In the genomic region with DNA sequence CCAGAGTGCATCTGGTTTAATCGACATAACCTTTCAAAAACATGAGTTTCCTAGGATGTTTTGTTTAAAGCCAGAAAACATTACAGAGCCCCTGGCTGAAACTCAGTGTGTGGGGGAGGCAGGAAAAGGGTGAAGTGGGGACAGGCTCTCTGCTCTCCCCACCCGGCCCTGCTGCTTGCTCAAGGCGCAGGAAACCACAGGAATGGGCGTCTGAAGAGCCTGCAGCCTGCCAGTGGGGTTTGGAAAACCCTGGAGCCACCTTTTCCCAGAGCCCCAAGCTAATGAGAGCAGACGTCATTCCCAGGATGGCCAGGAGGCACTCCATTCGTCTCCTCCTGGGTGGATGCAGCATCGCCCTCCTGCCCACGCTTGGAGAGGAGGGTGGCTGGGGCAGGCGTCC, we compare ENCODE assay signal across 1 cellular context.
TF ChIP-seq lines count a peak whose summit lies in the region.

No MANE protein-coding gene starts in this region.

TF ChIP-seq in GM23338, 12 proteins besides CTCF, POLR2A, EP300 and RAD21 (continued from another document):
- TF ChIP-seq ZNF462 (CRISPR knock-in tag; IDR thresholded peaks at IDR 0.05) = no peak
